9 cellular contexts compared by ENCODE assay signal in genomic region chr5:93582677-93583524, GRCh38. TPM values are rescaled to one million over a fixed set of nuclear protein-coding genes. Genes with fewer than 3 reads are reported as not detected.
DNase-seq lines count a peak whose midpoint lies in the region; ATAC-seq and TF ChIP-seq lines count a peak whose summit lies in the region.
"Had no signal": no experiment of that assay in that cellular context is flagged by ENCODE, and none has a peak within 500 bp of the region (broad histone marks: within the 10 kb centered on the region; RNA-seq: fewer than 3 reads in every experiment).

Gene NR2F1, plus strand, starts transcription at chr5:93583222. Its CDS starts 1,802 bp downstream, at chr5:93585024.

- no peak for ATAC-seq in thoracic aorta (ENCODE audit: insufficient number of reproducible peaks, low FRiP score, low read depth)
- ATAC-seq in HG02970 (IDR thresholded peaks at IDR 0.05; ENCODE audit: low FRiP score, unreplicated experiment) = no peak

- H3K36me3 ChIP-seq in liver (ENCODE audit: control insufficient read depth in 4 of 4, insufficient read depth in 3 of 4, low read depth in 1 of 4, low read length in 3 of 4) (no peaks in the 10 kb centered on the region), thoracic aorta (no peaks in the 10 kb centered on the region)

- no peak for TF ChIP-seq RAD21 in liver (IDR thresholded peaks at IDR 0.05)

- H3K4me3 ChIP-seq in liver (ENCODE audit: low read depth in 1 of 3, low read length in 3 of 3) (peak within 1 kb of the TSS in 2 of 3 donors; percentile 56 to 70), thoracic aorta (peak within 1 kb of the TSS; percentile 81)

- no peak within 1 kb of the TSS for H3K27ac Mint-ChIP-seq in chondrocyte (ENCODE audit: unreplicated experiment)
- H3K27ac Mint-ChIP-seq: activated naive CD8-positive, alpha-beta T cell had no signal

- H3K4me1 Mint-ChIP-seq in chondrocyte (ENCODE audit: low read depth) = peaks cover 32% of the 10 kb centered on the region

- H3K4me3 Mint-ChIP-seq in chondrocyte (ENCODE audit: unreplicated experiment) = no peak within 1 kb of the TSS
- H3K4me3 Mint-ChIP-seq: activated naive CD8-positive, alpha-beta T cell had no signal

- DNase-seq in EH (ENCODE audit: low read depth) = peak; percentile 90
- peak; percentile 97 for DNase-seq in HuH-7.5 (ENCODE audit: low spot score)
- peak; percentile 73 for DNase-seq in OCI-M2 (lab: John Stamatoyannopoulos, UW; ENCODE audit: unreplicated experiment)
- DNase-seq in chondrocyte (ENCODE audit: low spot score) = peak; percentile 58
- no peak for DNase-seq in thoracic aorta (ENCODE audit: low spot score)
- DNase-seq in central memory CD4-positive, alpha-beta T cell = no peak

- H3K9me3 ChIP-seq in liver (ENCODE audit: control insufficient read depth in 4 of 4, low read length in 3 of 4) = no peaks in the 10 kb centered on the region
- no peaks in the 10 kb centered on the region for H3K9me3 ChIP-seq in thoracic aorta

- H3K9ac ChIP-seq in liver (ENCODE audit: low read depth in 1 of 2, low read length in 2 of 2) = peak within 1 kb of the TSS in 1 of 2 donors; percentile 81

- H3K27me3 ChIP-seq in liver (ENCODE audit: control insufficient read depth in 4 of 4, insufficient read depth in 4 of 4, low read length in 3 of 4) (peaks cover 0 to 16% (median 3%) of the 10 kb centered on the region in 4 donors), thoracic aorta (replicated peaks; ENCODE audit: insufficient read depth) (peaks cover 16% of the 10 kb centered on the region)

- peaks cover 2% of the 10 kb centered on the region for H3K36me3 Mint-ChIP-seq in chondrocyte (ENCODE audit: low read depth)
- H3K36me3 Mint-ChIP-seq: activated naive CD8-positive, alpha-beta T cell had no signal

- TF ChIP-seq CTCF in chondrocyte (IDR thresholded peaks at IDR 0.05) (no peak), liver (IDR thresholded peaks at IDR 0.05; ENCODE audit: low read depth, low read length, missing input control) (peak; percentile 25), thoracic aorta (IDR thresholded peaks at IDR 0.05) (no peak)

- peaks cover 2 to 48% (median 30%) of the 10 kb centered on the region in 4 donors for H3K4me1 ChIP-seq in liver (ENCODE audit: control insufficient read depth in 4 of 4, insufficient read depth in 4 of 4, low read length in 3 of 4)
- H3K4me1 ChIP-seq in thoracic aorta (ENCODE audit: control insufficient read depth in 1 of 2, low read depth in 2 of 2) = peaks cover 31 to 47% of the 10 kb centered on the region in 2 donors

- no peaks in the 10 kb centered on the region for H3K9me3 Mint-ChIP-seq in chondrocyte (ENCODE audit: low read depth)

- H3K27me3 Mint-ChIP-seq in chondrocyte (ENCODE audit: low read depth) = no peaks in the 10 kb centered on the region

- H3K27ac ChIP-seq in liver (ENCODE audit: low read depth in 1 of 2, low read length in 2 of 2) (peak within 1 kb of the TSS; percentile 27 to 59), thoracic aorta (no peak within 1 kb of the TSS)

- WGBS in liver = 3% methylated on average over 21 of the region's 21 CpGs

TF ChIP-seq in liver, 16 proteins besides CTCF, POLR2A, EP300 and RAD21:
- TF ChIP-seq YY1 (IDR thresholded peaks at IDR 0.05) (peak; percentile 12), REST (IDR thresholded peaks at IDR 0.05) (peak; percentile 13), JUND (IDR thresholded peaks at IDR 0.05) (no peak), NR2F2 (IDR thresholded peaks at IDR 0.05) (peak; percentile 94), TAF1 (conservative IDR thresholded peaks at IDR 0.05) (peak; percentile 55), RXRA (IDR thresholded peaks at IDR 0.05) (peak in 1 of 2 donors; percentile 32), FOXA1 (IDR thresholded peaks at IDR 0.05) (no peak), SP1 (IDR thresholded peaks at IDR 0.05) (peak; percentile 36)

RNA-seq across cellular contexts. Expression of gene NR2F1, which starts in this region (rescaled TPM):
- total RNA-seq in chondrocyte (28.7 to 41.9 TPM (median 30.8 TPM) in 3 replicates), liver (10 to 100 TPM; 10.3 to 10.9 TPM), thoracic aorta (1 to 10 TPM; 1.1 to 3.4 TPM)
- polyA plus RNA-seq in liver = 10 to 100 TPM in 1 of 2 donors, 1 to 10 TPM in 1; 3.9 to 13.0 TPM

Comparison
In these comparisons a context has a peak if more than half of its experiments do, and no peak if none do; other contexts are left out.
1. DNase-seq: peak in EH (single experiment), HuH-7.5 (single experiment), OCI-M2 (single experiment) and chondrocyte (single experiment); none in thoracic aorta (single experiment) and central memory CD4-positive, alpha-beta T cell (single experiment).
2. H3K27ac ChIP-seq: peak in liver (2 of 2); none in thoracic aorta (0 of 2).